In the genomic region with DNA sequence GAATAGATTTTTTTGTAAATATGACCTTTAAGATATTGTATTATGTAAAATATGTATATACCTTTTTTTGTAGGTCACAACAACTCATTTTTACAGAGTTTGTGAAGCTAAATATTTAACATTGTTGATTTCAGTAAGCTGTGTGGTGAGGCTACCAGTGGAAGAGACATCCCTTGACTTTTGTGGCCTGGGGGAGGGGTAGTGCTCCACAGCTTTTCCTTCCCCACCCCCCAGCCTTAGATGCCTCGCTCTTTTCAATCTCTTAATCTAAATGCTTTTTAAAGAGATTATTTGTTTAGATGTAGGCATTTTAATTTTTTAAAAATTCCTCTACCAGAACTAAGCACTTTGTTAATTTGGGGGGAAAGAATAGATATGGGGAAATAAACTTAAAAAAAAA, we compare ENCODE assay signal across 25 cellular contexts.
"Had no signal": no experiment of that assay in that cellular context is flagged by ENCODE, and none has a peak within 500 bp of the region (broad histone marks: within the 10 kb centered on the region; RNA-seq: fewer than 3 reads in every experiment).

No MANE protein-coding gene starts in this region.

- H3K27me3 Mint-ChIP-seq: progenitor cell of endocrine pancreas; stimulated activated naive CD8-positive, alpha-beta T cell treated with anti-CD3 and anti-CD28 coated beads, Interleukin-15, Interleukin-2, amounts not matched to agents 100 ng/mL and 50 ng/mL, for 24 hours had no signal

- H3K4me3 Mint-ChIP-seq: activated naive CD4-positive, alpha-beta T cell treated with anti-CD3 and anti-CD28 coated beads for 36 hours; nephron; stimulated activated naive CD8-positive, alpha-beta T cell treated with anti-CD3 and anti-CD28 coated beads, Interleukin-15, Interleukin-2, amounts not matched to agents 100 ng/mL and 50 ng/mL, for 24 hours had no signal

- H3K27ac ChIP-seq: body of pancreas, dorsolateral prefrontal cortex, foreskin keratinocyte, right atrium auricular region, transverse colon, vagina had no signal

- H3K9me3 ChIP-seq: body of pancreas, right atrium auricular region, transverse colon, vagina had no signal

- H3K4me3 ChIP-seq: body of pancreas, dorsolateral prefrontal cortex, lung, right atrium auricular region, transverse colon, vagina had no signal

- DNase-seq: activated CD4-positive, alpha-beta T cell treated with anti-CD3 and anti-CD28 coated beads, Interleukin-2, amount 50 U/mL, for 48 hours; activated naive CD4-positive, alpha-beta T cell treated with anti-CD3 and anti-CD28 coated beads for 36 hours; activated T-cell treated with anti-CD3 and anti-CD28 coated beads for 4 hours; body of pancreas; caudate nucleus; dorsolateral prefrontal cortex; foreskin keratinocyte; hippocampal formation; kidney; midbrain; occipital lobe; stimulated activated CD4-positive, alpha-beta T cell treated with anti-CD3 and anti-CD28 coated beads, Interleukin-12 subunit alpha, Interleukin-12 subunit beta, amount 100 ng/mL, for 4 hours; stimulated activated CD4-positive, alpha-beta T cell treated with anti-CD3 and anti-CD28 coated beads, Interleukin-1b, Interleukin-23, amount 100 ng/mL, for 48 hours; stimulated activated CD8-positive, alpha-beta memory T cell treated with anti-CD3 and anti-CD28 coated beads, Interleukin-4, amount 100 ng/mL, for 48 hours; T-helper 1 cell; T-helper 9 cell; transverse colon had no signal

- H3K4me1 Mint-ChIP-seq: nephron had no signal

- H3K9me3 Mint-ChIP-seq: activated naive CD4-positive, alpha-beta T cell treated with anti-CD3 and anti-CD28 coated beads for 36 hours; nephron; stimulated activated naive CD8-positive, alpha-beta T cell treated with anti-CD3 and anti-CD28 coated beads, Interleukin-15, Interleukin-2, amounts not matched to agents 100 ng/mL and 50 ng/mL, for 24 hours had no signal

- H3K4me1 ChIP-seq: body of pancreas, foreskin keratinocyte, right atrium auricular region, transverse colon, vagina had no signal

- H3K27me3 ChIP-seq: body of pancreas, dorsolateral prefrontal cortex, foreskin keratinocyte, right atrium auricular region, transverse colon, vagina had no signal

- ATAC-seq: activated CD4-positive, CD25-positive, alpha-beta regulatory T cell treated with anti-CD3 and anti-CD28 coated beads, Interleukin-2, amount 50 U/mL, for 24 hours; body of pancreas; foreskin keratinocyte; left lobe of liver had no signal

- H3K27ac Mint-ChIP-seq: progenitor cell of endocrine pancreas; stimulated activated naive CD8-positive, alpha-beta T cell treated with anti-CD3 and anti-CD28 coated beads, Interleukin-15, Interleukin-2, amounts not matched to agents 100 ng/mL and 50 ng/mL, for 24 hours had no signal
